Comparison of ENCODE assay signal across 9 cellular contexts in the genomic region with DNA sequence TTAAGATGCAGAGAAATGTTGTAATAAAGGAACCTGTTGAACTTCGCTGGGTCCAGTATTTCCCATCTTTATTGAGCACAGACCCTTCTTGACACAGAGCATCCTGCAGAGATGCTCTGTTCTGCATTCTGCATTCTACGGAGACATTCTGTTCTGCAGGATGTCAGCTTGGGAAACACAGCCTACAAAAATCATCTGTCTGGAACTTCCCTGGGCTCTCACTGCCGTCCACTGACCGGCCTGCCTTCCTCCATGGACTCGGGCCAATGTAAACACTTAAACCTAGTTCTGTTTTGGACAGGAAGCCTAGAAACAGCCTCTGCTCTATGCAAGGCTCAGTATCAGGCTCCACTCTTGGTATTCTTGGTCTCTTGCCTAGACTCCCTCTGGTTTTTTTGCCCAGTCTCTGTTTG.
DNase-seq lines count a peak whose midpoint lies in the region; ATAC-seq and TF ChIP-seq lines count a peak whose summit lies in the region.
"Had no signal": no experiment of that assay in that cellular context is flagged by ENCODE, and none has a peak within 500 bp of the region (broad histone marks: within the 10 kb centered on the region; RNA-seq: fewer than 3 reads in every experiment).

No MANE protein-coding gene starts in this region.

- CTCF ChIA-PET in Panc1 (lab: Charles Lee) = no interaction called here

- no peak overlapping the region for H3K4me3 ChIP-seq in Panc1 (ENCODE audit: low read depth in 2 of 2, low read length in 2 of 2)
- H3K4me3 ChIP-seq in fibroblast of lung (replicated peaks in 1 of 4; ENCODE audit: control extremely low read depth in 1 of 4, insufficient read depth in 1 of 4, low read depth in 3 of 4, low read length in 4 of 4) = no peak overlapping the region

- no peak overlapping the region for H2AFZ ChIP-seq in fibroblast of lung (ENCODE audit: low read length)

- H3K36me3 ChIP-seq in Panc1 (ENCODE audit: control insufficient read depth, insufficient read depth, low read length) (no peaks in the 10 kb centered on the region), fibroblast of lung (ENCODE audit: control insufficient read depth, insufficient read depth, low read length) (no peaks in the 10 kb centered on the region)

- intact Hi-C loops in Panc1 (cut with micrococcal nuclease; ENCODE audit: unreplicated experiment) = no loop called here

- peak; percentile 65 for DNase-seq in AG08396 (ENCODE audit: low spot score)
- no peak for DNase-seq in Panc1 (ENCODE audit: low read depth, low spot score)
- peak; percentile 87 to 93 for DNase-seq in fibroblast of lung (ENCODE audit: low read depth in 2 of 2)
- DNase-seq in osteocyte (ENCODE audit: extremely low spot score, unreplicated experiment) = no peak
- no peak for DNase-seq in NCI-H510A (lab: John Stamatoyannopoulos, UW)
- DNase-seq: CD4-positive, CD25-positive, alpha-beta regulatory T cell had no signal

- peak; percentile 48 for ATAC-seq in Panc1
- ATAC-seq in GM18511 (IDR thresholded peaks at IDR 0.05; ENCODE audit: unreplicated experiment) = no peak
- no peak for ATAC-seq in HG02588 (IDR thresholded peaks at IDR 0.05; ENCODE audit: unreplicated experiment)
- no peak for ATAC-seq in GM18858 (IDR thresholded peaks at IDR 0.05; ENCODE audit: unreplicated experiment)

- no peaks in the 10 kb centered on the region for H3K27me3 Mint-ChIP-seq in osteocyte (ENCODE audit: unreplicated experiment)

- H3K4me2 ChIP-seq in fibroblast of lung (ENCODE audit: extremely low read depth, insufficient read depth, low read length) = peak overlapping the region; percentile 42

- H3K4me1 Mint-ChIP-seq in osteocyte (ENCODE audit: unreplicated experiment) = peaks cover 64% of the 10 kb centered on the region

- in situ Hi-C loops in Panc1 (cut with HindIII; ENCODE audit: low pct_unique_long_range_greater_than_20kb, low sequenced_read_pairs) = no loop called here

- H3K79me2 ChIP-seq in fibroblast of lung (ENCODE audit: control insufficient read depth, insufficient read depth, low read length) = no peaks in the 10 kb centered on the region

- H3K27me3 ChIP-seq in Panc1 (ENCODE audit: control insufficient read depth, insufficient read depth, low read length) (no peaks in the 10 kb centered on the region), fibroblast of lung (ENCODE audit: control insufficient read depth, insufficient read depth, low read length) (no peaks in the 10 kb centered on the region)

- H3K27ac Mint-ChIP-seq in osteocyte (ENCODE audit: unreplicated experiment) = peak overlapping the region; percentile 73

- no peaks in the 10 kb centered on the region for H3K9me3 ChIP-seq in Panc1 (ENCODE audit: control insufficient read depth, insufficient read depth, low read depth, low read length)
- no peaks in the 10 kb centered on the region for H3K9me3 ChIP-seq in fibroblast of lung (ENCODE audit: control insufficient read depth, insufficient read depth, low read depth, low read length)

- no peaks in the 10 kb centered on the region for H4K20me1 ChIP-seq in fibroblast of lung (ENCODE audit: control insufficient read depth, extremely low read depth, insufficient read depth, low read length)

- POLR2A ChIA-PET in Panc1 (lab: Charles Lee) = interaction anchor here (0.7 kb wide), 1 partner anchor 190 kb away, joined by 5 read pairs; no protein-coding TSS in a partner anchor

- H3K9me3 Mint-ChIP-seq in osteocyte (ENCODE audit: unreplicated experiment) = no peaks in the 10 kb centered on the region

- TF ChIP-seq CTCF in Panc1 (IDR thresholded peaks at IDR 0.05) = no peak
- peak in 1 of 2 donors; percentile 2 for TF ChIP-seq CTCF in fibroblast of lung (conservative IDR thresholded peaks at IDR 0.05 in 1 of 2, IDR thresholded peaks at IDR 0.05 in 1 of 2; ENCODE audit: low read depth in 1 of 2, low read length in 2 of 2)
- TF ChIP-seq CTCF in osteocyte (IDR thresholded peaks at IDR 0.05) = no peak

- BruUV-seq in Panc1 (replicated peaks; lab: Mats Ljungman, UMichigan) = no TSS peak

- H3K4me1 ChIP-seq in Panc1 (ENCODE audit: control insufficient read depth, insufficient read depth, low read length) (peaks cover 15% of the 10 kb centered on the region), fibroblast of lung (ENCODE audit: control insufficient read depth, extremely low read depth, insufficient read depth, low read length) (peaks cover 36% of the 10 kb centered on the region)

- H3K27ac ChIP-seq in Panc1 (ENCODE audit: low read length) (no peak overlapping the region), fibroblast of lung (ENCODE audit: insufficient read depth, low read length) (no peak overlapping the region)

- H3K36me3 Mint-ChIP-seq in osteocyte (ENCODE audit: unreplicated experiment) = no peaks in the 10 kb centered on the region
- H3K36me3 Mint-ChIP-seq: CD4-positive, CD25-positive, alpha-beta regulatory T cell had no signal

- H3K4me3 Mint-ChIP-seq in osteocyte (ENCODE audit: unreplicated experiment) = no peak overlapping the region
- H3K4me3 Mint-ChIP-seq: CD4-positive, CD25-positive, alpha-beta regulatory T cell had no signal

- no peak overlapping the region for H3K9ac ChIP-seq in fibroblast of lung (ENCODE audit: insufficient read depth, low read length)

Comparison
In these comparisons a context has a peak if more than half of its experiments do, and no peak if none do; other contexts are left out.
1. DNase-seq: peak in AG08396 (single experiment) and fibroblast of lung (2 of 2); none in Panc1 (single experiment), osteocyte (single experiment) and NCI-H510A (single experiment).